Comparison of ENCODE assay signal across 8 cellular contexts in the genomic region with DNA sequence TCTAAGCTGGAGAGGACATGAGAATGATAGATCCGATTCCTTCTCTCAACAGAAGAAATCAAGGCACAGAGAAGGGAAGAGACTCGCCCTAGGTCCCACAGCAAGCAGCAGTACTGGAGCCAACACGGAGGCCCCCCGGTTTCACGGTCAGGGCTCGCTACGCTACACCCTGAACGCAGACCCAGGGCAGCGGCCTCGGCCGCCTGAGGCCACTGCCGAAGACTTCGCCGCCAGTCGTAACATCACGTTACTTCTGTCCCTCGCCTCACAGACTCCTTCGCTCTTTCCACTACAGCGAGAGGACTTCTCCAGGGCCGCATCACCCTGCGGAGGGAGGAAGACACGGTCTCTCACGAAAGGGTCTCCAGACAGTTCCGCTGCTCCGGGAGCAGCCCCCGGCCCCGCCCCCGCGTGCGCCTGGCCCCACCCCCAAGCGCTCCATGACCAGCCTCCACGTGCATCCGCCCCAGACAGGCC. TPM values are rescaled to one million over a fixed set of nuclear protein-coding genes. Genes with fewer than 3 reads are reported as not detected.
DNase-seq lines count a peak whose midpoint lies in the region; ATAC-seq and TF ChIP-seq lines count a peak whose summit lies in the region.

No MANE protein-coding gene starts in this region.

- no peak for DNase-seq in T-cell
- no peak for DNase-seq in left ventricle myocardium superior
- no peak for DNase-seq in spleen
- DNase-seq in NCI-H1436 treated with DMSO at 0.1 percent for 48 hours (lab: John Stamatoyannopoulos, UW): no peak
- DNase-seq in NOMO-1 (lab: John Stamatoyannopoulos, UW; ENCODE audit: unreplicated experiment in 2 of 2): no peak
- no peak for DNase-seq in glomerular visceral epithelial cell (ENCODE audit: extremely low spot score)

- H3K27ac Mint-ChIP-seq in T-cell: peak overlapping the region; percentile 87 to 94

- H3K27me3 ChIP-seq in spleen (replicated peaks in 1 of 7): peaks cover 0 to 2% (median 0%) of the 10 kb centered on the region in 7 donors

- H3K4me1 Mint-ChIP-seq in T-cell: peaks cover 17 to 22% (median 17%) of the 10 kb centered on the region in 3 donors

- H3K36me3 Mint-ChIP-seq in T-cell: no peaks in the 10 kb centered on the region

- H3K4me3 Mint-ChIP-seq in T-cell: peak overlapping the region; percentile 93 to 95 (median 94)

- peaks cover 0 to 4% of the 10 kb centered on the region in 2 donors for H3K27me3 Mint-ChIP-seq in T-cell

- WGBS in spleen, 5 donors: 6 to 10% (median 6%) methylated on average over 20 to 33 of the region's 33 CpGs

- H3K9me3 ChIP-seq in spleen: no peaks in the 10 kb centered on the region

- intact Hi-C loops in left ventricle myocardium superior (cut with micrococcal nuclease) (no loop called here), spleen (cut with DNase I; ENCODE audit: low total_unique reads) (no loop called here)

- CTCF ChIA-PET in T-cell (lab: Charles Lee): interaction anchor here (0.5 to 0.8 kb wide), 2 partner anchors 15 to 22 kb away, joined by 6 to 8 read pairs; no protein-coding TSS in a partner anchor

- H3K4me1 ChIP-seq in spleen: peaks cover 0 to 25% (median 17%) of the 10 kb centered on the region in 6 donors

- TF ChIP-seq CTCF in spleen (IDR thresholded peaks at IDR 0.05 in 8 of 11, conservative IDR thresholded peaks at IDR 0.05 in 3 of 11): no peak

- POLR2A ChIA-PET in T-cell (lab: Charles Lee): interaction anchor here in 1 of 2 donors (0.6 kb wide), 1 partner anchor 32 kb away, joined by 3 read pairs; a partner anchor contains a TSS

- peak overlapping the region; percentile 82 to 98 (median 92) for H3K4me3 ChIP-seq in spleen

- TF ChIP-seq POLR2A in GM18505 (IDR thresholded peaks at IDR 0.05; ENCODE audit: borderline replicate concordance, extremely low read depth, insufficient read depth, insufficient read length) (peak; percentile 6), spleen (IDR thresholded peaks at IDR 0.05) (no peak)

- ATAC-seq in GM18505 (IDR thresholded peaks at IDR 0.05; ENCODE audit: unreplicated experiment) (peak; percentile 30), HG02759 (IDR thresholded peaks at IDR 0.05; ENCODE audit: unreplicated experiment) (peak; percentile 24), T-cell (replicated peaks in 1 of 4) (peak in 1 of 4 experiments; percentile 27), left ventricle myocardium superior (peak; percentile 39)

- H3K36me3 ChIP-seq in spleen: no peaks in the 10 kb centered on the region

- H3K9me3 Mint-ChIP-seq in T-cell: no peaks in the 10 kb centered on the region

- H3K27ac ChIP-seq in spleen: peak overlapping the region in 5 of 8 donors; percentile 3 to 87 (median 82)

RNA-seq across cellular contexts. Expression of a gene that starts 0.4 kb away (rescaled TPM):
- total RNA-seq in T-cell (10 to 100 TPM; 21.3 to 36.4 (median 25.4) TPM), left ventricle myocardium superior (8.4 TPM), spleen (10 to 100 TPM; 10.3 to 25.0 (median 14.1) TPM)
- polyA plus RNA-seq in spleen: 10 to 100 TPM in 1 of 3 donors, 1 to 10 TPM in 2; 7.7 to 10.6 (median 7.8) TPM

RNA-seq across cellular contexts. Expression of a gene that starts 32.0 kb away (rescaled TPM):
- under 1 TPM; 0.33 to 0.86 (median 0.54) TPM for total RNA-seq in T-cell
- 28.7 TPM for total RNA-seq in left ventricle myocardium superior
- 1 to 10 TPM; 2.5 to 8.9 (median 3.5) TPM for total RNA-seq in spleen
- 1 to 10 TPM in 2 of 3 donors, under 1 TPM in 1; 0.76 to 1.2 (median 1.1) TPM for polyA plus RNA-seq in spleen
